ENCODE assay signal across 1 cellular context in the genomic region with DNA sequence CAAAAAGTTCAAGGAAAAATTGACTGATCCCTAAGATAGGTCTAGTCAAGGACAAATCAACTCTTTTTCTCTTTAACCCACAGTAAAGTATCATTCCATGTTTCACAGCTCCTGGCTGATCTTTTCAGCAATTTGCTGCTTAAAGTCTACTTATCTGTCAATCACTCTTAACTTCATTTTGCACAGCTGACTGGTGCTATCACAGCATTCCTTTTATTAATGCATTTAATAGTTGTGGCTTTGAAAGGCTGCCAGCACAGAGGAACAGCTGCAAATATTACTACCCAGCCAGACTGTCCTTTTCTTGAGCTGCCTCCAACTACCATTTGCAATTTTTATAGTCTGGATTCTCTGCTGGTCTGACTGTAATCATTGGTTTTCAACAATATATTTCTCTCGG.
TF ChIP-seq lines count a peak whose summit lies in the region.

No MANE protein-coding gene starts in this region.

TF ChIP-seq in K562, 482 proteins besides CTCF, POLR2A, EP300 and RAD21 (continued from another document):
- no peak for TF ChIP-seq KLF13 (tag; IDR thresholded peaks at IDR 0.05; ENCODE audit: borderline replicate concordance, low read depth)
- no peak for TF ChIP-seq TRIM28 (IDR thresholded peaks at IDR 0.05)
- TF ChIP-seq ZNF561 (CRISPR knock-in tag; conservative IDR thresholded peaks at IDR 0.05) = no peak
- TF ChIP-seq BHLHE40 (IDR thresholded peaks at IDR 0.05; ENCODE audit: low read length) = no peak
- TF ChIP-seq NRF1 (conservative IDR thresholded peaks at IDR 0.05 in 1 of 2, IDR thresholded peaks at IDR 0.05 in 1 of 2) = no peak
- TF ChIP-seq, protein P1, sequence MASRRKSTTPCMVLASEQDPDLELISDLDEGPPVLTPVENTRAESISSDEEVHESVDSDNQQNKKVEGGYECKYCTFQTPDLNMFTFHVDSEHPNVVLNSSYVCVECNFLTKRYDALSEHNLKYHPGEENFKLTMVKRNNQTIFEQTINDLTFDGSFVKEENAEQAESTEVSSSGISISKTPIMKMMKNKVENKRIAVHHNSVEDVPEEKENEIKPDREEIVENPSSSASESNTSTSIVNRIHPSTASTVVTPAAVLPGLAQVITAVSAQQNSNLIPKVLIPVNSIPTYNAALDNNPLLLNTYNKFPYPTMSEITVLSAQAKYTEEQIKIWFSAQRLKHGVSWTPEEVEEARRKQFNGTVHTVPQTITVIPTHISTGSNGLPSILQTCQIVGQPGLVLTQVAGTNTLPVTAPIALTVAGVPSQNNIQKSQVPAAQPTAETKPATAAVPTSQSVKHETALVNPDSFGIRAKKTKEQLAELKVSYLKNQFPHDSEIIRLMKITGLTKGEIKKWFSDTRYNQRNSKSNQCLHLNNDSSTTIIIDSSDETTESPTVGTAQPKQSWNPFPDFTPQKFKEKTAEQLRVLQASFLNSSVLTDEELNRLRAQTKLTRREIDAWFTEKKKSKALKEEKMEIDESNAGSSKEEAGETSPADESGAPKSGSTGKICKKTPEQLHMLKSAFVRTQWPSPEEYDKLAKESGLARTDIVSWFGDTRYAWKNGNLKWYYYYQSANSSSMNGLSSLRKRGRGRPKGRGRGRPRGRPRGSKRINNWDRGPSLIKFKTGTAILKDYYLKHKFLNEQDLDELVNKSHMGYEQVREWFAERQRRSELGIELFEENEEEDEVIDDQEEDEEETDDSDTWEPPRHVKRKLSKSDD (conservative IDR thresholded peaks at IDR 0.05; ENCODE audit: low read length) = no peak
- no peak for TF ChIP-seq ARID1B (IDR thresholded peaks at IDR 0.05)
- no peak for TF ChIP-seq XRCC5 (IDR thresholded peaks at IDR 0.05; ENCODE audit: low read depth, low read length)
- TF ChIP-seq, protein P2, sequence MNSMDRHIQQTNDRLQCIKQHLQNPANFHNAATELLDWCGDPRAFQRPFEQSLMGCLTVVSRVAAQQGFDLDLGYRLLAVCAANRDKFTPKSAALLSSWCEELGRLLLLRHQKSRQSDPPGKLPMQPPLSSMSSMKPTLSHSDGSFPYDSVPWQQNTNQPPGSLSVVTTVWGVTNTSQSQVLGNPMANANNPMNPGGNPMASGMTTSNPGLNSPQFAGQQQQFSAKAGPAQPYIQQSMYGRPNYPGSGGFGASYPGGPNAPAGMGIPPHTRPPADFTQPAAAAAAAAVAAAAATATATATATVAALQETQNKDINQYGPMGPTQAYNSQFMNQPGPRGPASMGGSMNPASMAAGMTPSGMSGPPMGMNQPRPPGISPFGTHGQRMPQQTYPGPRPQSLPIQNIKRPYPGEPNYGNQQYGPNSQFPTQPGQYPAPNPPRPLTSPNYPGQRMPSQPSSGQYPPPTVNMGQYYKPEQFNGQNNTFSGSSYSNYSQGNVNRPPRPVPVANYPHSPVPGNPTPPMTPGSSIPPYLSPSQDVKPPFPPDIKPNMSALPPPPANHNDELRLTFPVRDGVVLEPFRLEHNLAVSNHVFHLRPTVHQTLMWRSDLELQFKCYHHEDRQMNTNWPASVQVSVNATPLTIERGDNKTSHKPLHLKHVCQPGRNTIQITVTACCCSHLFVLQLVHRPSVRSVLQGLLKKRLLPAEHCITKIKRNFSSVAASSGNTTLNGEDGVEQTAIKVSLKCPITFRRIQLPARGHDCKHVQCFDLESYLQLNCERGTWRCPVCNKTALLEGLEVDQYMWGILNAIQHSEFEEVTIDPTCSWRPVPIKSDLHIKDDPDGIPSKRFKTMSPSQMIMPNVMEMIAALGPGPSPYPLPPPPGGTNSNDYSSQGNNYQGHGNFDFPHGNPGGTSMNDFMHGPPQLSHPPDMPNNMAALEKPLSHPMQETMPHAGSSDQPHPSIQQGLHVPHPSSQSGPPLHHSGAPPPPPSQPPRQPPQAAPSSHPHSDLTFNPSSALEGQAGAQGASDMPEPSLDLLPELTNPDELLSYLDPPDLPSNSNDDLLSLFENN (IDR thresholded peaks at IDR 0.05; ENCODE audit: low read depth in 2 of 2, low read length in 2 of 2) = no peak
- no peak for TF ChIP-seq ARNT (IDR thresholded peaks at IDR 0.05)
- TF ChIP-seq BRCA1 (IDR thresholded peaks at IDR 0.05) = no peak
- TF ChIP-seq BRCA1 (CRISPR knock-in tag; IDR thresholded peaks at IDR 0.05) = no peak
- no peak for TF ChIP-seq ADNP (tag; IDR thresholded peaks at IDR 0.05)
- TF ChIP-seq MTA2 (IDR thresholded peaks at IDR 0.05; ENCODE audit: low read depth) = no peak
TF ChIP-seq in K562: peak in this region for 6.
